Comparison of ENCODE assay signal across 12 cellular contexts in genomic region chr5:119583684-119584083, GRCh38. TPM values are rescaled to one million over a fixed set of nuclear protein-coding genes. Genes with fewer than 3 reads are reported as not detected.
A peak's percentile ranks its signal among the peaks of the same experiment; 100 is the strongest.
DNase-seq lines count a peak whose midpoint lies in the region; ATAC-seq and TF ChIP-seq lines count a peak whose summit lies in the region.
"Had no signal": no experiment of that assay in that cellular context is flagged by ENCODE, and none has a peak within 500 bp of the region (broad histone marks: within the 10 kb centered on the region; RNA-seq: fewer than 3 reads in every experiment).

No MANE protein-coding gene starts in this region.

- no peaks in the 10 kb centered on the region for H3K9me3 ChIP-seq in Caco-2
- H3K9me3 ChIP-seq: BLaER1 treated with 17β-estradiol and CSF1 and Interleukin-3, amounts not matched to agents 10 nM and 100 nM had no signal

- CTCF ChIA-PET in Caco-2 (lab: Charles Lee): no interaction called here

- H3K9me3 Mint-ChIP-seq in Caco-2 (ENCODE audit: unreplicated experiment): no peaks in the 10 kb centered on the region
- H3K9me3 Mint-ChIP-seq: activated naive CD4-positive, alpha-beta T cell treated with anti-CD3 and anti-CD28 coated beads for 36 hours had no signal

- intact Hi-C loops in Caco-2 (cut with micrococcal nuclease; ENCODE audit: unreplicated experiment): no loop called here

- no peak for TF ChIP-seq CTCF in Caco-2 (IDR thresholded peaks at IDR 0.05; ENCODE audit: insufficient read depth in 1 of 2, low read depth in 1 of 2, low read length in 1 of 2, severe bottlenecking in 1 of 2, unreplicated experiment in 1 of 2)

- H3K4me3 ChIP-seq in Caco-2 (ENCODE audit: low read depth, low read length): no peak overlapping the region
- H3K4me3 ChIP-seq: BLaER1 treated with 17β-estradiol and CSF1 and Interleukin-3, amounts not matched to agents 10 nM and 100 nM; dorsolateral prefrontal cortex had no signal

- no peaks in the 10 kb centered on the region for H3K27me3 ChIP-seq in Caco-2 (replicated peaks; ENCODE audit: control insufficient read depth, insufficient read depth, low read length)
- H3K27me3 ChIP-seq: BLaER1 treated with 17β-estradiol and CSF1 and Interleukin-3, amounts not matched to agents 10 nM and 100 nM; dorsolateral prefrontal cortex had no signal

- H3K27ac Mint-ChIP-seq in Caco-2 (ENCODE audit: unreplicated experiment): no peak overlapping the region
- H3K27ac Mint-ChIP-seq: activated naive CD4-positive, alpha-beta T cell treated with anti-CD3 and anti-CD28 coated beads for 36 hours had no signal

- DNase-seq in fibroblast of gingiva (ENCODE audit: low read depth) (peak; percentile 15), mucosa of gallbladder (ENCODE audit: low spot score) (no peak), NCI-H2081 (lab: John Stamatoyannopoulos, UW) (no peak), Caco-2 (no peak), T-helper 9 cell (no peak)
- DNase-seq: activated naive CD4-positive, alpha-beta T cell treated with anti-CD3 and anti-CD28 coated beads for 36 hours; dorsolateral prefrontal cortex had no signal

- H3K27me3 Mint-ChIP-seq in Caco-2 (ENCODE audit: insufficient read depth, unreplicated experiment): no peaks in the 10 kb centered on the region

- H3K36me3 ChIP-seq in Caco-2 (ENCODE audit: control insufficient read depth, insufficient read depth, low read length): no peaks in the 10 kb centered on the region; the same call in 1 of the 2 replicates
- H3K36me3 ChIP-seq: BLaER1 treated with 17β-estradiol and CSF1 and Interleukin-3, amounts not matched to agents 10 nM and 100 nM had no signal

- BruUV-seq in Caco-2 (replicated peaks; lab: Mats Ljungman, UMichigan): no TSS peak

- ATAC-seq in GM18511 (IDR thresholded peaks at IDR 0.05; ENCODE audit: unreplicated experiment) (peak; percentile 91), GM21528 (IDR thresholded peaks at IDR 0.05; ENCODE audit: low FRiP score, unreplicated experiment) (peak; percentile 95), HG03097 (IDR thresholded peaks at IDR 0.05; ENCODE audit: low FRiP score, unreplicated experiment) (peak; percentile 91)

- peaks cover 17% of the 10 kb centered on the region for H3K4me1 ChIP-seq in Caco-2

- POLR2A ChIA-PET in Caco-2 (lab: Charles Lee): no interaction called here

- peaks cover 33% of the 10 kb centered on the region for H3K4me1 Mint-ChIP-seq in Caco-2 (ENCODE audit: low read depth, unreplicated experiment)

- H3K4me3 Mint-ChIP-seq in Caco-2 (ENCODE audit: unreplicated experiment): no peak overlapping the region
- H3K4me3 Mint-ChIP-seq: activated naive CD4-positive, alpha-beta T cell treated with anti-CD3 and anti-CD28 coated beads for 36 hours had no signal

- H3K36me3 Mint-ChIP-seq in Caco-2 (ENCODE audit: insufficient read depth, unreplicated experiment): peaks cover 5% of the 10 kb centered on the region

RNA-seq across cellular contexts. Expression of gene FAM170A, which starts 45.7 kb away (rescaled TPM):
- total RNA-seq in mucosa of gallbladder (not detected), Caco-2 (2022) (not detected in 2 replicates)
- total RNA-seq: activated naive CD4-positive, alpha-beta T cell treated with anti-CD3 and anti-CD28 coated beads for 36 hours; myocyte had no signal
